ENCODE assay signal across 8 cellular contexts in genomic region chr1:33036051-33036525, GRCh38. TPM values are rescaled to one million over a fixed set of nuclear protein-coding genes. Genes with fewer than 3 reads are reported as not detected.
DNase-seq lines count a peak whose midpoint lies in the region; ATAC-seq, FAIRE-seq and TF ChIP-seq lines count a peak whose summit lies in the region.

No MANE protein-coding gene starts in this region.

- H3K27me3 Mint-ChIP-seq in endothelial cell (ENCODE audit: unreplicated experiment): peaks cover 5% of the 10 kb centered on the region
- no peaks in the 10 kb centered on the region for H3K27me3 Mint-ChIP-seq in naive B cell

- in situ Hi-C loops in GM23248 (cut with MboI) (no loop called here), SK-MEL-5 (cut with HindIII; ENCODE audit: low pct_unique_long_range_greater_than_20kb, low sequenced_read_pairs) (no loop called here)

- no peaks in the 10 kb centered on the region for H3K9me2 ChIP-seq in GM23248 (ENCODE audit: insufficient read depth)

- WGBS in A549 (ENCODE audit: missing lambda C conversion rate): 3% methylated on average over 5 of the region's 5 CpGs
- WGBS in GM23248 (ENCODE audit: low coverage in 1 of 2, low lambda C conversion rate in 2 of 2, missing lambda C conversion rate in 2 of 2), 2 experiments: 11% methylated on average over 5 of the region's 5 CpGs

- H3K4me1 ChIP-seq in A549 (peaks cover 24% of the 10 kb centered on the region), GM23248 (ENCODE audit: insufficient read depth) (peaks cover 13% of the 10 kb centered on the region)

- TF ChIP-seq POLR2A in A549 (IDR thresholded peaks at IDR 0.05; ENCODE audit: low read length): no peak

- no peak for TF ChIP-seq RAD21 in A549 (conservative IDR thresholded peaks at IDR 0.05 in 1 of 2, IDR thresholded peaks at IDR 0.05 in 1 of 2)

- no peaks in the 10 kb centered on the region for H4K20me1 ChIP-seq in GM23248 (ENCODE audit: insufficient read depth)

- peaks cover 4% of the 10 kb centered on the region; the same call in 1 of the 2 replicates for H3F3A ChIP-seq in GM23248 (ENCODE audit: insufficient read depth)

- H3K27ac ChIP-seq in A549: peak overlapping the region; percentile 84 to 90
- H3K27ac ChIP-seq in GM23248: peak overlapping the region; percentile 86

- no peaks in the 10 kb centered on the region; the same call in 1 of the 2 replicates for H3K36me3 ChIP-seq in GM23248 (ENCODE audit: low read depth)

- H3K27ac Mint-ChIP-seq in endothelial cell (ENCODE audit: unreplicated experiment): peak overlapping the region; percentile 8
- peak overlapping the region; percentile 79 to 98 (median 94) for H3K27ac Mint-ChIP-seq in naive B cell

- peak overlapping the region; percentile 97 for H3K9ac ChIP-seq in GM23248

- CTCF ChIA-PET in A549 (lab: Yijun Ruan, JAX): interaction anchor here (0.8 kb wide), 1 partner anchor 15 kb away, joined by 7 read pairs; no protein-coding TSS in a partner anchor

- no peaks in the 10 kb centered on the region for H3K9me3 ChIP-seq in A549
- no peaks in the 10 kb centered on the region for H3K9me3 ChIP-seq in GM23248 (ENCODE audit: low read depth)

- TF ChIP-seq CTCF in A549 (IDR thresholded peaks at IDR 0.05) (no peak), endothelial cell (IDR thresholded peaks at IDR 0.05; ENCODE audit: unreplicated experiment) (no peak)

- DNase-seq in A549 (ENCODE audit: low read depth in 1 of 2, low spot score in 1 of 2) (peak; percentile 28 to 45), GM23248 (peak; percentile 70), SK-MEL-5 (ENCODE audit: low read depth, low spot score) (peak; percentile 67), endothelial cell (ENCODE audit: low spot score) (no peak), naive B cell (no peak), NCI-H2029 (lab: John Stamatoyannopoulos, UW) (no peak)

- H3K4me3 ChIP-seq in A549: peak overlapping the region; percentile 72
- H3K4me3 ChIP-seq in GM23248: peak overlapping the region; percentile 96

- no peak for FAIRE-seq in A549 (lab: Jason Lieb, UNC)

- H3K36me3 Mint-ChIP-seq in endothelial cell (ENCODE audit: low read depth, unreplicated experiment) (no peaks in the 10 kb centered on the region), naive B cell (peaks cover 9 to 10% of the 10 kb centered on the region in 2 donors)

- H3K9me3 Mint-ChIP-seq in endothelial cell (ENCODE audit: unreplicated experiment) (no peaks in the 10 kb centered on the region), naive B cell (no peaks in the 10 kb centered on the region)

- H3K4me1 Mint-ChIP-seq in endothelial cell (ENCODE audit: unreplicated experiment) (peaks cover 11% of the 10 kb centered on the region), naive B cell (peaks cover 32 to 61% (median 54%) of the 10 kb centered on the region in 3 donors)

- peak overlapping the region; percentile 82 for H2AFZ ChIP-seq in GM23248

- ATAC-seq in A549 (peak; percentile 45 to 51; a peak in 5 of 6 replicates), naive B cell (ENCODE audit: low read depth in 2 of 2) (no peak), HG03280 (IDR thresholded peaks at IDR 0.05; ENCODE audit: unreplicated experiment) (no peak), GM21447 (IDR thresholded peaks at IDR 0.05; ENCODE audit: unreplicated experiment) (no peak)

- H3K4me3 Mint-ChIP-seq in endothelial cell (ENCODE audit: unreplicated experiment) (peak overlapping the region; percentile 96), naive B cell (peak overlapping the region; percentile 84 to 100 (median 97))

- no peak for TF ChIP-seq EP300 in A549 (IDR thresholded peaks at IDR 0.05)

- peaks cover 56% of the 10 kb centered on the region for H3K79me2 ChIP-seq in GM23248 (ENCODE audit: insufficient read depth)

- POLR2A ChIA-PET in A549 (lab: Yijun Ruan, JAX): no interaction called here

- H3K27me3 ChIP-seq in GM23248 (replicated peaks; ENCODE audit: insufficient read depth): no peaks in the 10 kb centered on the region

- H3K4me2 ChIP-seq in A549 (peak overlapping the region; percentile 97), GM23248 (ENCODE audit: unreplicated experiment) (peak overlapping the region; percentile 90)

TF ChIP-seq in A549, 52 proteins besides CTCF, POLR2A, EP300 and RAD21:
- TF ChIP-seq RNF2 (IDR thresholded peaks at IDR 0.05; ENCODE audit: borderline replicate concordance, low read depth) (no peak), USF2 (IDR thresholded peaks at IDR 0.05) (peak; percentile 48), HES2 (IDR thresholded peaks at IDR 0.05) (no peak), MAX (IDR thresholded peaks at IDR 0.05) (peak; percentile 68), FOXS1 (CRISPR knock-in tag; IDR thresholded peaks at IDR 0.05) (no peak), MYC (IDR thresholded peaks at IDR 0.05; ENCODE audit: borderline replicate concordance, low read length) (peak; percentile 66; the same call in 1 of the 2 replicates), CHD2 (IDR thresholded peaks at IDR 0.05; ENCODE audit: low read length, partially characterized antibody) (no peak), HOXA7 (CRISPR knock-in tag; IDR thresholded peaks at IDR 0.05) (no peak), ESRRA (IDR thresholded peaks at IDR 0.05; ENCODE audit: borderline replicate concordance, low read length) (no peak), RCOR1 (IDR thresholded peaks at IDR 0.05; ENCODE audit: low read depth, low read length) (no peak), E2F6 (IDR thresholded peaks at IDR 0.05; ENCODE audit: borderline replicate concordance, low read depth) (no peak), RARB (CRISPR knock-in tag; IDR thresholded peaks at IDR 0.05) (no peak)

RNA-seq across cellular contexts. Expression of gene AK2, which starts 0.6 kb away (rescaled TPM):
- polyA plus RNA-seq in A549 (2011; rRNA removed) (148 and 164 TPM in 2 replicates), A549 (2017; fragmentation: RNase III; extraction: RNeasy Plus Mini Kit Qiagen cat#74134 plus additional on column Dnase treatment) (174 to 179 TPM (median 178 TPM) in 3 replicates), GM23248 (2016; fragmentation: Nextera tagmentation; extraction: Ambion mirVana) (173 and 179 TPM in 2 replicates), naive B cell (ENCODE audit: low read depth in 6 of 6) (100 to 1,000 TPM; 107 to 151 (median 134) TPM)
- polyA plus RNA-seq in A549 (2012; cell fraction: cytosol; rRNA removed): 139 and 163 TPM in 2 replicates
- 85.9 and 144 TPM in 2 replicates for polyA plus RNA-seq in A549 (2012; cell fraction: nucleus; rRNA removed)
- polyA minus RNA-seq in A549 (2011; rRNA and poly(A)+ RNA removed): 62.3 and 65.2 TPM in 2 replicates
- 130 and 134 TPM in 2 replicates for total RNA-seq in GM23248 (2014; rRNA removed; shearing (Covaris generic))
- total RNA-seq in SK-MEL-5 (2014; rRNA removed; shearing (Covaris generic)): 327 and 348 TPM in 2 replicates
- polyA plus RNA-seq in SK-MEL-5 (2015; cell fraction: cytosol; rRNA removed): 319 and 423 TPM in 2 replicates
- 312 and 338 TPM in 2 replicates for polyA plus RNA-seq in SK-MEL-5 (2015; cell fraction: nucleus; rRNA removed)
- 74.6 TPM for total RNA-seq in endothelial cell (ENCODE audit: unreplicated experiment)

RNA-seq across cellular contexts. Expression of gene AZIN2, which starts 44.9 kb away (rescaled TPM):
- polyA plus RNA-seq in A549 (2011; rRNA removed): 1.7 and 1.9 TPM in 2 replicates
- 1.6 and 2.1 TPM in 2 replicates for polyA plus RNA-seq in A549 (2012; cell fraction: cytosol; rRNA removed)
- polyA plus RNA-seq in A549 (2012; cell fraction: nucleus; rRNA removed): 2.9 and 3.2 TPM in 2 replicates
- 0.83 to 1.6 TPM (median 1.6 TPM) in 3 replicates for polyA plus RNA-seq in A549 (2017; fragmentation: RNase III; extraction: RNeasy Plus Mini Kit Qiagen cat#74134 plus additional on column Dnase treatment)
- polyA minus RNA-seq in A549 (2011; rRNA and poly(A)+ RNA removed): 2.2 and 4.8 TPM in 2 replicates
- 1.5 and 4.4 TPM in 2 replicates for total RNA-seq in GM23248 (2014; rRNA removed; shearing (Covaris generic))
- 2.8 and 4.4 TPM in 2 replicates for polyA plus RNA-seq in GM23248 (2016; fragmentation: Nextera tagmentation; extraction: Ambion mirVana)
- 5.9 and 8.2 TPM in 2 replicates for total RNA-seq in SK-MEL-5 (2014; rRNA removed; shearing (Covaris generic))
- polyA plus RNA-seq in SK-MEL-5 (2015; cell fraction: cytosol; rRNA removed): 3.9 and 5.4 TPM in 2 replicates
- 25.8 and 29.4 TPM in 2 replicates for polyA plus RNA-seq in SK-MEL-5 (2015; cell fraction: nucleus; rRNA removed)
- total RNA-seq in endothelial cell (ENCODE audit: unreplicated experiment): 1.4 TPM
- 1 to 10 TPM in 1 of 6 donors, under 1 TPM in 4, not detected in 1; 0.05 to 1.9 (median 0.33) TPM for polyA plus RNA-seq in naive B cell (ENCODE audit: low read depth in 6 of 6)

Comparison
In these comparisons a context has a peak if more than half of its experiments do, and no peak if none do; other contexts are left out.
1. ATAC-seq: peak in A549 (2 of 2); none in naive B cell (0 of 2), HG03280 (single experiment) and GM21447 (single experiment).
2. DNase-seq: peak in A549 (2 of 2), GM23248 (single experiment) and SK-MEL-5 (single experiment); none in endothelial cell (single experiment), naive B cell (single experiment) and NCI-H2029 (single experiment).